8 cellular contexts compared by ENCODE assay signal in genomic region chr1:160083968-160084770, GRCh38. TPM values are rescaled to one million over a fixed set of nuclear protein-coding genes. Genes with fewer than 3 reads are reported as not detected.
DNase-seq lines count a peak whose midpoint lies in the region; ATAC-seq and TF ChIP-seq lines count a peak whose summit lies in the region.

No MANE protein-coding gene starts in this region.

- ATAC-seq in GM18858 (IDR thresholded peaks at IDR 0.05; ENCODE audit: unreplicated experiment): no peak

- intact Hi-C loops in MCF 10A (cut with micrococcal nuclease): no loop called here

- H3K9me3 Mint-ChIP-seq in MCF 10A (ENCODE audit: unreplicated experiment): no peaks in the 10 kb centered on the region

- peaks cover 41% of the 10 kb centered on the region for H3K27me3 Mint-ChIP-seq in MCF 10A (ENCODE audit: insufficient read depth, unreplicated experiment)

- no peaks in the 10 kb centered on the region for H3K36me3 Mint-ChIP-seq in MCF 10A (ENCODE audit: insufficient read depth, unreplicated experiment)

- TF ChIP-seq CTCF in GM12873 (IDR thresholded peaks at IDR 0.05; ENCODE audit: insufficient read depth, low read depth, low read length, missing control alignments) (peak; percentile 89), MCF 10A (IDR thresholded peaks at IDR 0.05; ENCODE audit: unreplicated experiment) (peak; percentile 49)

- CTCF ChIA-PET in MCF 10A (lab: Yijun Ruan, JAX): interaction anchor here (1.0 to 49.6 kb wide), 22 partner anchors 3 to 208 kb away, joined by 3 to 1546 read pairs (median 12); partner anchors contain the start of genes CASQ1, IGSF8, KCNJ10 and KCNJ9

- H3K27ac Mint-ChIP-seq in MCF 10A (ENCODE audit: low read depth, unreplicated experiment): no peak overlapping the region

- DNase-seq in HUDEP-2 (lab: John Stamatoyannopoulos, UW; ENCODE audit: unreplicated experiment in 76 of 76) (peak in 44 of 76 experiments; percentile 6 to 68 (median 30)), T-helper 9 cell (peak; percentile 69), MCF 10A (ENCODE audit: unreplicated experiment) (no peak), inferior parietal cortex (ENCODE audit: extremely low spot score) (peak; percentile 49)
- peak; percentile 43 to 66 (median 58) for DNase-seq in stimulated activated CD4-positive, alpha-beta T cell treated with anti-CD3 and anti-CD28 coated beads, Interleukin-1b, Interleukin-23, amount 100 ng/mL, for 24 hours (ENCODE audit: low read depth in 4 of 4, low spot score in 1 of 4)
- DNase-seq in NK-92 treated with Interleukin-12 subunit alpha and Interleukin-12 subunit beta, amount 100 ng/mL, for 24 hours (lab: John Stamatoyannopoulos, UW): no peak

- H3K4me3 Mint-ChIP-seq in MCF 10A (ENCODE audit: unreplicated experiment): no peak overlapping the region

- BruUV-seq in MCF 10A (replicated peaks; lab: Mats Ljungman, UMichigan): no TSS peak

- H3K4me1 Mint-ChIP-seq in MCF 10A (ENCODE audit: insufficient read depth, unreplicated experiment): peaks cover 5% of the 10 kb centered on the region

- POLR2A ChIA-PET in MCF 10A (lab: Yijun Ruan, JAX): interaction anchor here (2.2 kb wide), 1 partner anchor 11 kb away, joined by 15 read pairs; no protein-coding TSS in a partner anchor

RNA-seq across cellular contexts. Expression of gene KCNJ9, which starts 2.8 kb away (rescaled TPM):
- total RNA-seq in MCF 10A (2022): 0.07 TPM in 1 of 2 replicates, not detected in the other

RNA-seq across cellular contexts. Expression of gene KCNJ10, which starts 14.2 kb away (rescaled TPM):
- not detected in 2 replicates for total RNA-seq in MCF 10A (2022)

RNA-seq across cellular contexts. Expression of gene IGSF8, which starts 14.2 kb away (rescaled TPM):
- 13.8 and 19.7 TPM in 2 replicates for total RNA-seq in MCF 10A (2022)

RNA-seq across cellular contexts. Expression of gene ATP1A2, which starts 31.4 kb away (rescaled TPM):
- 0.07 TPM in 1 of 2 replicates, not detected in the other for total RNA-seq in MCF 10A (2022)

RNA-seq across cellular contexts. Expression of gene PIGM, which starts 52.4 kb away (rescaled TPM):
- 7.7 and 10.1 TPM in 2 replicates for total RNA-seq in MCF 10A (2022)

Comparison
In these comparisons a context has a peak if more than half of its experiments do, and no peak if none do; other contexts are left out.
1. DNase-seq: peak in HUDEP-2 (44 of 76), T-helper 9 cell (single experiment), inferior parietal cortex (single experiment) and stimulated activated CD4-positive, alpha-beta T cell treated with anti-CD3 and anti-CD28 coated beads, Interleukin-1b, Interleukin-23, amount 100 ng/mL, for 24 hours (4 of 4); none in MCF 10A (single experiment) and NK-92 treated with Interleukin-12 subunit alpha and Interleukin-12 subunit beta, amount 100 ng/mL, for 24 hours (single experiment).